In the genomic region with DNA sequence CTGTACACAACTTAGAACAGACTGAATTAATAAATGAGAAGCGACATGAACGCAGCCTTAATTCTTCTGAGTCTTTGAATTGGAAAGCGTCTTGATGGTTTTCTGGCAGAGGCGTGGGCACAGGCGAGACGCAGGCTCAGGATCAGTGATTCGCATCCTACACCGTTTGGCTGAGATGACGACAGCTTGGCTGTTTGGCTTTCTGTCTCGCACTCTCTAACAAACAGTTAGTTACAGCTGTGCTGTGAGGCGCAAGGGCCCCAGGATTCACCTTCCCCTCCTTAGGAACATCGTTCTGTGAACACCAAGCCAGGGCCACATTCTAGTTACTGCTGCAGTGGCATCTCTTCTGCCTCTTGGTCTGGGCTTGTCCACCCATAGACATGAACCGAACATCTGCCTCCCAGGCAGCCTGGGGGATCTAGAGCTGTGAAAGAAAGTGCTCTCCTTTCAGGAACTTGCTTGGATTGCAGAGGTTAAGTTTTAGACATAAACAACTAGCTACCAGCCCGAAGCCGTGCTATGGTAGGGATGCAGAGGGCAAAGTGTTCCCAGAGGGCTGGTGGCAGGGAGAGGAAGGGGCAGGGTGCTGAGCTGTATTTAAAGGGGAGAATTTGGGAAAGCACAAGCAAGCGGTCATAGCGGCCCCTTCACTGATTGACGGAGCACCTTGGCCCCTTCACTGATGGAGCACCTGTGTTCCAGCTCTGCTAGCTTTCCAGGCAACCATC, we compare ENCODE assay signal across 15 cellular contexts. TPM values are rescaled to one million over a fixed set of nuclear protein-coding genes. Genes with fewer than 3 reads are reported as not detected.
A peak's percentile ranks its signal among the peaks of the same experiment; 100 is the strongest.
DNase-seq lines count a peak whose midpoint lies in the region; ATAC-seq and TF ChIP-seq lines count a peak whose summit lies in the region.
"Had no signal": no experiment of that assay in that cellular context is flagged by ENCODE, and none has a peak within 500 bp of the region (broad histone marks: within the 10 kb centered on the region; RNA-seq: fewer than 3 reads in every experiment).

No MANE protein-coding gene starts in this region.

- peaks cover 0 to 77% (median 30%) of the 10 kb centered on the region in 3 donors for H3K4me1 ChIP-seq in esophagus squamous epithelium
- H3K4me1 ChIP-seq in rectal smooth muscle tissue (ENCODE audit: control insufficient read depth, insufficient read depth, low read length) = peaks cover 42% of the 10 kb centered on the region

- no peak for ATAC-seq in GM21360 (IDR thresholded peaks at IDR 0.05; ENCODE audit: unreplicated experiment)

- H3K27ac ChIP-seq in AG04450 (ENCODE audit: low read depth, low read length) (peak overlapping the region; percentile 65), esophagus squamous epithelium (peak overlapping the region; percentile 16 to 69 (median 60)), rectal smooth muscle tissue (ENCODE audit: low read depth, low read length) (peak overlapping the region; percentile 54)

- 75 to 93% methylated on average over 15 to 18 of the region's 18 CpGs for WGBS in esophagus squamous epithelium, 2 donors

- intact Hi-C loops in esophagus squamous epithelium (cut with DNase I) = no loop called here

- POLR2A ChIA-PET in AG04450 (lab: Yijun Ruan, JAX) = no interaction called here

- H3K27me3 ChIP-seq in AG04450 (ENCODE audit: control insufficient read depth, insufficient read depth, low read length) (no peaks in the 10 kb centered on the region), H7 (ENCODE audit: control insufficient read depth, insufficient read depth, low read length) (no peaks in the 10 kb centered on the region), esophagus squamous epithelium (peaks cover 0 to 5% (median 0%) of the 10 kb centered on the region in 4 donors), rectal smooth muscle tissue (ENCODE audit: control insufficient read depth, insufficient read depth, low read length) (no peaks in the 10 kb centered on the region)

- H3K36me3 ChIP-seq in H7 (replicated peaks; ENCODE audit: control insufficient read depth, insufficient read depth, low read length) (peaks cover 6% of the 10 kb centered on the region), esophagus squamous epithelium (peaks cover 7 to 51% (median 25%) of the 10 kb centered on the region in 3 donors), rectal smooth muscle tissue (ENCODE audit: control insufficient read depth, insufficient read depth, low read length) (peaks cover 27% of the 10 kb centered on the region)

- CTCF ChIA-PET in AG04450 (lab: Charles Lee) = interaction anchor here (0.6 to 4.4 kb wide), 3 partner anchors 48 to 735 kb away, joined by 7 to 22 read pairs (median 18); no protein-coding TSS in a partner anchor

- peaks cover 5% of the 10 kb centered on the region; the same call in 1 of the 2 replicates for H3K9me3 ChIP-seq in AG04450 (ENCODE audit: control insufficient read depth, insufficient read depth, low read length)
- no peaks in the 10 kb centered on the region for H3K9me3 ChIP-seq in esophagus squamous epithelium

- DNase-seq in AG04450 (ENCODE audit: low read depth, low spot score) (no peak), H7 (peak; percentile 8), esophagus squamous epithelium (lab: John Stamatoyannopoulos, UW) (no peak), RPMI8226 (no peak), GF-D8 (lab: John Stamatoyannopoulos, UW) (no peak)
- DNase-seq in stimulated activated naive CD4-positive, alpha-beta T cell treated with Interleukin-2 at 50 U/mL for 16 hours (lab: John Stamatoyannopoulos, UW) = no peak
- DNase-seq: activated naive CD4-positive, alpha-beta T cell; left cardiac atrium; NCI-H1048; NCI-H345; stimulated activated CD4-positive, alpha-beta T cell treated with anti-CD3 and anti-CD28 coated beads, Interleukin-2, amount 100 ng/mL, for 48 hours had no signal

- no peak overlapping the region for H3K4me3 ChIP-seq in AG04450 (ENCODE audit: low read depth, low read length)
- no peak overlapping the region for H3K4me3 ChIP-seq in H7 (ENCODE audit: insufficient read depth, low read depth, low read length)
- no peak overlapping the region for H3K4me3 ChIP-seq in esophagus squamous epithelium
- no peak overlapping the region for H3K4me3 ChIP-seq in rectal smooth muscle tissue (ENCODE audit: low read length)

- TF ChIP-seq CTCF in AG04450 (IDR thresholded peaks at IDR 0.05; ENCODE audit: low read depth, low read length) = no peak
- no peak for TF ChIP-seq CTCF in esophagus squamous epithelium (IDR thresholded peaks at IDR 0.05)

- H3K9ac ChIP-seq in rectal smooth muscle tissue (ENCODE audit: low read length) = no peak overlapping the region

- no peak for TF ChIP-seq POLR2A in esophagus squamous epithelium (IDR thresholded peaks at IDR 0.05)

RNA-seq across cellular contexts. Expression of gene TCP11, which starts 49.6 kb away (rescaled TPM):
- 0.11 and 0.15 TPM in 2 replicates for polyA plus RNA-seq in AG04450 (2011; rRNA removed)
- 0.23 and 0.26 TPM in 2 replicates for polyA minus RNA-seq in AG04450 (2011; rRNA and poly(A)+ RNA removed)
- total RNA-seq in H7 (2014; rRNA removed; shearing (Covaris generic)) = 0.31 TPM in 1 of 2 replicates, not detected in the other
- under 1 TPM in 1 of 4 donors, not detected in 3; 0.64 TPM for total RNA-seq in esophagus squamous epithelium
- total RNA-seq: activated CD8-positive, alpha-beta memory T cell treated with anti-CD3 and anti-CD28 coated beads for 36 hours; left cardiac atrium; posterior vena cava had no signal
